ENCODE assay signal across 9 cellular contexts in genomic region chr19:5578094-5578846, GRCh38. TPM values are rescaled to one million over a fixed set of nuclear protein-coding genes. Genes with fewer than 3 reads are reported as not detected.
DNase-seq lines count a peak whose midpoint lies in the region; ATAC-seq and TF ChIP-seq lines count a peak whose summit lies in the region.
"Had no signal": no experiment of that assay in that cellular context is flagged by ENCODE, and none has a peak within 500 bp of the region (broad histone marks: within the 10 kb centered on the region; RNA-seq: fewer than 3 reads in every experiment).

No MANE protein-coding gene starts in this region.

- H3K9me3 ChIP-seq in DND-41 (ENCODE audit: insufficient read depth, low read length, severe bottlenecking): no peaks in the 10 kb centered on the region

- peak; percentile 97 for TF ChIP-seq CTCF in DND-41 (IDR thresholded peaks at IDR 0.05; ENCODE audit: borderline replicate concordance, extremely low read depth, low read length, poor library complexity, severe bottlenecking)

- peaks cover 13% of the 10 kb centered on the region for H3K36me3 ChIP-seq in DND-41 (ENCODE audit: insufficient read depth, low read length)

- peak overlapping the region; percentile 55 for H3K4me2 ChIP-seq in DND-41 (ENCODE audit: insufficient read depth, low read length)

- H3K27ac ChIP-seq in DND-41 (ENCODE audit: low read length) (no peak overlapping the region), skin epidermis (peak overlapping the region in 20 of 21 experiments; percentile 12 to 88 (median 66))

- H3K9ac ChIP-seq in DND-41 (ENCODE audit: low read depth, low read length): peak overlapping the region; percentile 16; the same call in 1 of the 2 replicates

- peaks cover 6% of the 10 kb centered on the region; the same call in 1 of the 2 replicates for H4K20me1 ChIP-seq in DND-41 (ENCODE audit: insufficient read depth, low read length)

- H3K4me3 ChIP-seq in DND-41 (ENCODE audit: low read depth in 1 of 2, low read length in 2 of 2): no peak overlapping the region
- H3K4me3 ChIP-seq in skin epidermis: peak overlapping the region in 5 of 7 experiments; percentile 5 to 13 (median 12)

- peak overlapping the region; percentile 38; the same call in 1 of the 2 replicates for H2AFZ ChIP-seq in DND-41 (ENCODE audit: low read depth, low read length)

- H3K4me1 ChIP-seq in DND-41 (ENCODE audit: insufficient read depth, low read length): peaks cover 8% of the 10 kb centered on the region

- peak; percentile 79 for DNase-seq in DND-41
- peak; percentile 39 for DNase-seq in M059J (ENCODE audit: low read depth)
- peak; percentile 25 for DNase-seq in T-helper 22 cell (ENCODE audit: low read depth)
- DNase-seq in amygdala (lab: John Stamatoyannopoulos, UW): peak in 36 of 56 donors; percentile 6 to 78 (median 30)
- peak; percentile 85 for DNase-seq in hepatic stellate cell (ENCODE audit: low spot score)
- DNase-seq in GF-D8 (lab: John Stamatoyannopoulos, UW): no peak
- DNase-seq in NCI-H128 (lab: John Stamatoyannopoulos, UW; ENCODE audit: unreplicated experiment): no peak

- H3K79me2 ChIP-seq in DND-41 (ENCODE audit: insufficient read depth, low read length): no peaks in the 10 kb centered on the region

- peak; percentile 95 for ATAC-seq in DND-41 (ENCODE audit: insufficient read depth, low read depth)

- no peaks in the 10 kb centered on the region for H3K27me3 ChIP-seq in DND-41 (ENCODE audit: insufficient read depth, low read length, poor library complexity)

RNA-seq across cellular contexts. Expression of gene TINCR, which starts 10.5 kb away (rescaled TPM):
- total RNA-seq in M059J (2014; rRNA removed; shearing (Covaris generic)): 0.10 and 0.12 TPM in 2 replicates
- total RNA-seq: glomerular endothelial cell had no signal

RNA-seq across cellular contexts. Expression of gene SAFB2, which starts 44.3 kb away (rescaled TPM):
- total RNA-seq in M059J (2014; rRNA removed; shearing (Covaris generic)): 12.6 and 21.0 TPM in 2 replicates

RNA-seq across cellular contexts. Expression of gene SAFB, which starts 44.6 kb away (rescaled TPM):
- total RNA-seq in M059J (2014; rRNA removed; shearing (Covaris generic)): 10.3 and 27.8 TPM in 2 replicates

Comparison
In these comparisons a context has a peak if more than half of its experiments do, and no peak if none do; other contexts are left out.
1. DNase-seq: peak in DND-41 (single experiment), M059J (single experiment), T-helper 22 cell (single experiment), amygdala (36 of 56) and hepatic stellate cell (single experiment); none in GF-D8 (single experiment) and NCI-H128 (single experiment).
2. H3K4me3 ChIP-seq: peak in skin epidermis (5 of 7); none in DND-41 (0 of 2).